ENCODE assay signal across 6 cellular contexts in the genomic region with DNA sequence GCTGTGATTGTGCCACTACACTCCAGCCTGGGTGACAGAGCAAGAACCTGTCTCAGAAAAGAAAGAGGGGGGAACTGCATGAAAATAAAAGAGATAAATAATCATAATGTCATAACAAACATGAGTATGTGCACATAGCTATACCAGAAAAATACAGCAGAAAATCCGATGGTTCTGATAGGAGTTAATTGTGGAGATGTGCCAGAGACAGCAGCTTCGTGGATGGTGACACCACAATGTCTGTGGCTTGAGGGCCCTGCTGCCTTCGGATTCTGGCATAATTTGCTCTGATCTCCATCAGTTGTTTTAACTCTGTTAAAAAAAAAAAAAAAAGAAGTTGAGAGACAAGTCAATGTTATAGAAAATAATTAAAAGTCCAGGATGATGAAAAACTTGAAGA.
"Had no signal": no experiment of that assay in that cellular context is flagged by ENCODE, and none has a peak within 500 bp of the region (broad histone marks: within the 10 kb centered on the region; RNA-seq: fewer than 3 reads in every experiment).

No MANE protein-coding gene starts in this region.

- H3K36me3 Mint-ChIP-seq: IgD-negative memory B cell had no signal

- H3K4me3 Mint-ChIP-seq: IgD-negative memory B cell had no signal

- H3K4me3 ChIP-seq: K562 had no signal

- H3K27me3 Mint-ChIP-seq: IgD-negative memory B cell had no signal

- DNase-seq: KBM-7, KG1 had no signal

- H3K9me3 Mint-ChIP-seq: IgD-negative memory B cell had no signal

- H3K27ac ChIP-seq: HL-60 had no signal

- H3K27ac Mint-ChIP-seq: IgD-negative memory B cell had no signal

- ATAC-seq: HepG2, K562 had no signal

- H3K4me1 Mint-ChIP-seq: IgD-negative memory B cell had no signal
